Comparison of ENCODE assay signal across 1 cellular context in genomic region chr15:35362195-35362829, GRCh38.
TF ChIP-seq lines count a peak whose summit lies in the region.

No MANE protein-coding gene starts in this region.

TF ChIP-seq in IMR-90, 13 proteins besides CTCF, POLR2A, EP300 and RAD21 (continued from another document):
- TF ChIP-seq USF2 (IDR thresholded peaks at IDR 0.05; ENCODE audit: low read depth, low read length) (no peak), RCOR1 (IDR thresholded peaks at IDR 0.05; ENCODE audit: insufficient replicate concordance, low read length) (no peak), NFE2L2 (IDR thresholded peaks at IDR 0.05; ENCODE audit: low read depth, low read length) (no peak), RFX5 (IDR thresholded peaks at IDR 0.05; ENCODE audit: low read depth, low read length) (no peak)
